ENCODE assay signal across 25 cellular contexts in genomic region chr4:56930638-56931037, GRCh38.
"Had no signal": no experiment of that assay in that cellular context is flagged by ENCODE, and none has a peak within 500 bp of the region (broad histone marks: within the 10 kb centered on the region; RNA-seq: fewer than 3 reads in every experiment).

No MANE protein-coding gene starts in this region.

- H3K4me1 ChIP-seq: SJCRH30 had no signal

- H3K4me3 Mint-ChIP-seq: activated CD4-positive, alpha-beta T cell treated with anti-CD3 and anti-CD28 coated beads for 36 hours; activated naive CD4-positive, alpha-beta T cell treated with anti-CD3 and anti-CD28 coated beads, Interleukin-2, amount 50 U/mL, for 24 hours; brain had no signal

- H3K27me3 ChIP-seq: SJCRH30 had no signal

- DNase-seq: activated CD4-positive, alpha-beta T cell treated with anti-CD3 and anti-CD28 coated beads for 36 hours; activated effector memory CD4-positive, alpha-beta T cell treated with Interleukin-2 at 50 U/mL for 16 hours; activated naive CD4-positive, alpha-beta T cell; amygdala; Karpas-422; MM.1S; NCI-H1105; NCI-H1436; NCI-H1694 treated with DMSO at 0.1 percent for 48 hours; NCI-H2029 treated with DMSO at 0.1 percent for 48 hours; NCI-H345; NCI-H510A; NCI-H526 treated with DMSO at 0.1 percent for 48 hours; NCI-H82; NK-92 treated with Interleukin-12 subunit alpha and Interleukin-12 subunit beta, amount 100 ng/mL, for 24 hours; OCI-M1; Right ventricle myocardium superior; SJCRH30; SK-N-SH; T-helper 1 cell; WERI-Rb-1 had no signal

- H3K27me3 Mint-ChIP-seq: activated CD4-positive, alpha-beta T cell treated with anti-CD3 and anti-CD28 coated beads for 36 hours; activated naive CD4-positive, alpha-beta T cell treated with anti-CD3 and anti-CD28 coated beads, Interleukin-2, amount 50 U/mL, for 24 hours; brain had no signal

- H3K4me3 ChIP-seq: SJCRH30 had no signal

- H3K27ac ChIP-seq: RWPE1, SJCRH30, WERI-Rb-1 had no signal

- H3K9me3 ChIP-seq: SJCRH30, SK-N-SH had no signal

- ATAC-seq: activated CD4-positive, alpha-beta T cell treated with anti-CD3 and anti-CD28 coated beads for 36 hours; Panc1 had no signal

- H3K27ac Mint-ChIP-seq: brain had no signal

- H3K9me3 Mint-ChIP-seq: activated naive CD4-positive, alpha-beta T cell treated with anti-CD3 and anti-CD28 coated beads, Interleukin-2, amount 50 U/mL, for 24 hours; brain had no signal
